In the genomic region with DNA sequence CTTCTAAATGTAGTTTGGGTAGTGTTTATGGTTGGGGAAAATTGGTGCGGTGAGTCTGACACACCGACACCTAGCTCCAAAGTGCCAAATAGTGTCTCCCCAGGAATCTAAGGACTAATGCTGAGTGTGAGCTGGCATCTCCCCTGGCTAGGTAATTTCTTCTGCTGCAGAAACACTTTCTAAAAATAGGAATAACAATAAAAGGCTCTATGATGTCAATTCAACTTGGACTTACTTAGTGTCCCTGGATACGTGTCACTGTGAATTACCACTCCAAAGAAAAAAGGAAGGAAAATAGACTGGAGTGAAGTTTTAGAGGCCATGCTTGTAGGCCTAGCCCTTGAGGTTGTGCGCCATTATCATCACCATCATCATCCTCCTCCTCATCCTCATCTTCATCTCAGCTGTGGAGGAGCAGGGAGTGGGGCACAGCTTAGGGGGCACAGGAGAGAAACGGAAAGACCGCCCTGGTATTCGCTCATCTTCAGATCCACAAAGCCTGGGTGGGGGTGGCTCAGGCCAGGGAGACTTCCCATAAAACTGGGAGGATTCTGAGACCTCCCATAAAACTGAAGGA, we compare ENCODE assay signal across 32 cellular contexts.
"Had no signal": no experiment of that assay in that cellular context is flagged by ENCODE, and none has a peak within 500 bp of the region (broad histone marks: within the 10 kb centered on the region; RNA-seq: fewer than 3 reads in every experiment).

No MANE protein-coding gene starts in this region.

- H3K9me3 Mint-ChIP-seq: activated T-helper 1 cell treated with anti-CD3 and anti-CD28 coated beads, Interleukin-12 subunit alpha, Interleukin-12 subunit beta, Interleukin-2, Interleukin-4 antibody, amounts not matched to agents 30 ng/mL and 10 ng/mL and 1 ng/mL, durations not matched to agents 14 hours and 24 hours and 36 hours; T-helper 2 cell treated with Interferon-gamma antibody and Interleukin-4, amounts not matched to agents 5 μg/mL and 100 μg/mL, for 36 hours had no signal

- DNase-seq: activated B cell treated with CpG ODN at 0.5 μM for 24 hours; activated CD4-positive, alpha-beta T cell treated with anti-CD3 and anti-CD28 coated beads for 48 hours; activated CD4-positive, alpha-beta T cell treated with anti-CD3 and anti-CD28 coated beads, Interleukin-2, amount 50 U/mL, for 1 hour; activated CD4-positive, alpha-beta T cell treated with anti-CD3 and anti-CD28 coated beads, Interleukin-2, amount 50 U/mL, for 48 hours; activated CD8-positive, alpha-beta memory T cell treated with anti-CD3 and anti-CD28 coated beads for 24 hours; activated CD8-positive, alpha-beta T cell treated with anti-CD3 and anti-CD28 coated beads for 36 hours; activated effector memory CD4-positive, alpha-beta T cell treated with anti-CD3 and anti-CD28 coated beads, Interleukin-2, amount 50 U/mL, for 16 hours; activated naive CD4-positive, alpha-beta T cell treated with anti-CD3 and anti-CD28 coated beads for 36 hours; activated naive CD8-positive, alpha-beta T cell treated with anti-CD3 and anti-CD28 coated beads, Interleukin-2, amount 10 ng/mL, durations not matched to agents 7 days and 5 days; activated T-cell treated with anti-CD3 and anti-CD28 coated beads, Interleukin-2, amount 50 U/mL, for 4 hours; dorsolateral prefrontal cortex; effector memory CD4-positive, alpha-beta T cell; foreskin fibroblast; glutamatergic neuron; T-helper 1 cell; T-helper 17 cell; T1000; WERI-Rb-1 had no signal

- H3K27ac Mint-ChIP-seq: activated B cell treated with CpG ODN at 0.5 μM for 24 hours; activated CD8-positive, alpha-beta T cell treated with anti-CD3 and anti-CD28 coated beads for 36 hours; activated naive CD4-positive, alpha-beta T cell treated with anti-CD3 and anti-CD28 coated beads for 36 hours; activated naive CD4-positive, alpha-beta T cell treated with anti-CD3 and anti-CD28 coated beads, Interleukin-2, amount 50 U/mL, for 24 hours; activated naive CD8-positive, alpha-beta T cell treated with anti-CD3 and anti-CD28 coated beads, Interleukin-2, amount 10 ng/mL, durations not matched to agents 7 days and 5 days; activated T-helper 1 cell treated with anti-CD3 and anti-CD28 coated beads, Interleukin-12 subunit alpha, Interleukin-12 subunit beta, Interleukin-2, Interleukin-4 antibody, amounts not matched to agents 30 ng/mL and 10 ng/mL and 1 ng/mL, durations not matched to agents 14 hours and 24 hours and 36 hours; activated T-helper 2 cell treated with anti-CD3 and anti-CD28 coated beads, Interferon-gamma antibody, Interleukin-2, Interleukin-4, amounts not matched to agents 10 μg/mL and 5 μg/mL and 100 μg/mL, durations not matched to agents 14 hours and 24 hours and 36 hours; dendritic cell treated with granulocyte-macrophage colony-stimulating factor and Interleukin-4, amounts not matched to agents 40 ng/mL and 50 ng/mL, for 4 days; endodermal cell; T-helper 17 cell; T-helper 2 cell treated with Interferon-gamma antibody and Interleukin-4, amounts not matched to agents 5 μg/mL and 100 μg/mL, for 36 hours had no signal

- ATAC-seq: activated CD4-positive, CD25-positive, alpha-beta regulatory T cell treated with anti-CD3 and anti-CD28 coated beads, Interleukin-2, amount 50 U/mL, for 24 hours; activated CD8-positive, alpha-beta T cell treated with anti-CD3 and anti-CD28 coated beads for 36 hours; activated T-cell treated with anti-CD3 and anti-CD28 coated beads, Interleukin-2, amount 50 U/mL, for 4 hours; esophagus mucosa; T-helper 17 cell had no signal

- H3K4me1 ChIP-seq: breast epithelium had no signal

- H3K4me3 ChIP-seq: ascending aorta, breast epithelium, cardiac muscle cell, coronary artery, dorsolateral prefrontal cortex had no signal

- H3K36me3 ChIP-seq: breast epithelium, cardiac muscle cell, WERI-Rb-1 had no signal

- H3K9me3 ChIP-seq: ascending aorta, breast epithelium had no signal

- H3K4me1 Mint-ChIP-seq: activated naive CD4-positive, alpha-beta T cell treated with anti-CD3 and anti-CD28 coated beads, Interleukin-2, amount 50 U/mL, for 24 hours; activated naive CD8-positive, alpha-beta T cell treated with anti-CD3 and anti-CD28 coated beads, Interleukin-2, amount 10 ng/mL, durations not matched to agents 7 days and 5 days; central memory CD8-positive, alpha-beta T cell; T-helper 17 cell had no signal

- H3K27me3 ChIP-seq: ascending aorta, breast epithelium, cardiac muscle cell, dorsolateral prefrontal cortex had no signal

- H3K27me3 Mint-ChIP-seq: activated CD8-positive, alpha-beta T cell treated with anti-CD3 and anti-CD28 coated beads for 36 hours; dendritic cell treated with granulocyte-macrophage colony-stimulating factor and Interleukin-4, amounts not matched to agents 40 ng/mL and 50 ng/mL, for 4 days had no signal

- H3K4me3 Mint-ChIP-seq: activated B cell treated with CpG ODN at 0.5 μM for 24 hours; activated CD8-positive, alpha-beta T cell treated with anti-CD3 and anti-CD28 coated beads for 36 hours; activated naive CD4-positive, alpha-beta T cell treated with anti-CD3 and anti-CD28 coated beads for 36 hours; activated naive CD4-positive, alpha-beta T cell treated with anti-CD3 and anti-CD28 coated beads, Interleukin-2, amount 50 U/mL, for 24 hours; activated naive CD8-positive, alpha-beta T cell treated with anti-CD3 and anti-CD28 coated beads, Interleukin-2, amount 10 ng/mL, durations not matched to agents 7 days and 5 days; activated T-cell treated with anti-CD3 and anti-CD28 coated beads, Interleukin-2, amount 50 U/mL, for 4 hours; activated T-helper 1 cell treated with anti-CD3 and anti-CD28 coated beads, Interleukin-12 subunit alpha, Interleukin-12 subunit beta, Interleukin-2, Interleukin-4 antibody, amounts not matched to agents 30 ng/mL and 10 ng/mL and 1 ng/mL, durations not matched to agents 14 hours and 24 hours and 36 hours; brain; central memory CD8-positive, alpha-beta T cell; dendritic cell treated with granulocyte-macrophage colony-stimulating factor and Interleukin-4, amounts not matched to agents 40 ng/mL and 50 ng/mL, for 4 days; endodermal cell; T-helper 17 cell; T-helper 2 cell treated with Interferon-gamma antibody and Interleukin-4, amounts not matched to agents 5 μg/mL and 100 μg/mL, for 36 hours had no signal

- H3K27ac ChIP-seq: ascending aorta, breast epithelium, cardiac muscle cell, coronary artery, dorsolateral prefrontal cortex, WERI-Rb-1 had no signal

- H3K36me3 Mint-ChIP-seq: activated naive CD8-positive, alpha-beta T cell treated with anti-CD3 and anti-CD28 coated beads, Interleukin-2, amount 10 ng/mL, durations not matched to agents 7 days and 5 days had no signal
